ENCODE assay signal across 24 cellular contexts in the genomic region with DNA sequence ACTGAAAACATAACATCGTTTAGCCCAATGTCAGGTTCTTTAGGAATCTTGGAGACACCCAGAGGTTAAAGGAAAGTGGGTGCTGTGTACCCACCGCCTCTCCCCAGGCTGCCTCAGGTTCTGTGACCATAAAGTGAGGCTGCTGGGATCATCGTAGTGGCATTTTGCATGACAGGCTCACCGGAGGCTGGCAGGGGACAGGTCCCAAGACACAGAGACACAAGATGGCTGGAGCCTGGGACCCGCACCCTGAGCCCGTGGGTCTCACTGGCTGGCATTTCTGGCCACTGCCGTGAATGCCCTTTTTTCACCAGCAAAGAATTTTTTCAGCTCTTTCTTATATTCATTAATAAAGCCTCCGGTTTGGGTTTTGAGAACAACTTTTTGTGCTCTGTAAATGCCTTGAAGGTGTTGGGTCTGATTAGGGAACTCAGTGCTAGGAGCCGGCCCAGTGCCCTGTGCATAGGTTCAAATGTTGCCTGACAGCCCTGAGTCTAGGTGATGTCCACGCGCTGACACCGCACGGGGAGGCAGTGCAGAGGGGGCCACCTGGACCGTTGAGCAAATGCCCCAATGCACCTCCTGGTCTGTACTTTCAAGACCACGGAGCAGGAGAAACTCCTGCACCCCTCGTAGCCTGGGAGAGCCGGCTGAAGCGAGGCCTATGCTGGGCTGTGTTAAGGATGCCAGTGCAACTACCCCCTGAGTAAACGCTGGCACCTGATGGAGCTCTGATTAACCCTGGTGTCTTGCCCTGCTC.
A peak's percentile ranks its signal among the peaks of the same experiment; 100 is the strongest.
DNase-seq lines count a peak whose midpoint lies in the region; ATAC-seq, FAIRE-seq and TF ChIP-seq lines count a peak whose summit lies in the region.
"Had no signal": no experiment of that assay in that cellular context is flagged by ENCODE, and none has a peak within 500 bp of the region (broad histone marks: within the 10 kb centered on the region; RNA-seq: fewer than 3 reads in every experiment).

No MANE protein-coding gene starts in this region.

- H3K4me3 ChIP-seq in H1 (ENCODE audit: extremely low read depth in 1 of 4, insufficient read depth in 2 of 4, low read depth in 3 of 4, low read length in 4 of 4) (no peak overlapping the region), neuronal stem cell (ENCODE audit: low read length in 2 of 2) (no peak overlapping the region), upper lobe of right lung (no peak overlapping the region)
- H3K4me3 ChIP-seq: A549; BLaER1 treated with 17β-estradiol and CSF1 and Interleukin-3, amounts not matched to agents 10 nM and 100 nM had no signal

- DNase-seq in CD14-positive monocyte (ENCODE audit: low spot score) (peak; percentile 23), H1 (ENCODE audit: low read depth in 1 of 2, low spot score in 2 of 2) (no peak), neuronal stem cell (ENCODE audit: low spot score) (no peak), upper lobe of right lung (peak; percentile 41), cardiac septum (ENCODE audit: low spot score) (no peak), globus pallidus (ENCODE audit: low spot score) (no peak), NCI-H510A (lab: John Stamatoyannopoulos, UW) (no peak)
- DNase-seq: 8988T; ACHN; AML-193; BE2C; Calu3; CD4-positive, alpha-beta memory T cell; COR-L47; DMS53; DMS79 treated with DMSO at 0.1 percent for 48 hours; GF-D8; GOT3; H7; HCEC 1CT had no signal

- intact Hi-C loops in CD14-positive monocyte (cut with micrococcal nuclease) (no loop called here), upper lobe of right lung (cut with DNase I) (no loop called here), cardiac septum (cut with DNase I) (no loop called here)

- no peak overlapping the region for H3K23ac ChIP-seq in H1 (ENCODE audit: insufficient read length)
- H3K23ac ChIP-seq in neuronal stem cell (ENCODE audit: low read depth, low read length, poor library complexity): peak overlapping the region; percentile 22

- peaks cover 9 to 24% (median 18%) of the 10 kb centered on the region in 3 donors for H3K27me3 Mint-ChIP-seq in CD14-positive monocyte (ENCODE audit: low read depth in 3 of 3)

- H3K9ac ChIP-seq in H1 (replicated peaks in 1 of 4; ENCODE audit: extremely low read depth in 1 of 4, low read depth in 3 of 4, low read length in 3 of 4) (no peak overlapping the region), neuronal stem cell (ENCODE audit: low read depth, low read length, poor library complexity) (no peak overlapping the region)
- H3K9ac ChIP-seq: BLaER1 treated with 17β-estradiol and CSF1 and Interleukin-3, amounts not matched to agents 10 nM and 100 nM had no signal

- ATAC-seq in upper lobe of right lung: no peak
- ATAC-seq: A549 had no signal

- H3K4me1 ChIP-seq in H1 (replicated peaks in 1 of 4; ENCODE audit: control insufficient read depth in 3 of 4, insufficient read depth in 4 of 4, low read length in 3 of 4): peaks cover 0 to 12% (median 5%) of the 10 kb centered on the region in 4 experiments; a peak in 4 of 7 replicates
- peaks cover 0 to 33% of the 10 kb centered on the region in 2 donors for H3K4me1 ChIP-seq in neuronal stem cell (ENCODE audit: control insufficient read depth in 2 of 2, insufficient read depth in 1 of 2, low read depth in 1 of 2, low read length in 2 of 2)
- H3K4me1 ChIP-seq in upper lobe of right lung: no peaks in the 10 kb centered on the region
- H3K4me1 ChIP-seq: A549; BLaER1 treated with 17β-estradiol and CSF1 and Interleukin-3, amounts not matched to agents 10 nM and 100 nM had no signal

- FAIRE-seq in H1 (lab: Jason Lieb, UNC): no peak
- FAIRE-seq: A549, GM12891, GM18507 had no signal

- 0 out of 2 replicates have a peak, but pooled peaks cover 3% of the 10 kb centered on the region for H3K79me1 ChIP-seq in H1 (ENCODE audit: low read depth, low read length)
- no peaks in the 10 kb centered on the region for H3K79me1 ChIP-seq in neuronal stem cell (ENCODE audit: low read depth, low read length)

- no peak for TF ChIP-seq RAD21 in H1 (IDR thresholded peaks at IDR 0.05 in 1 of 2, conservative IDR thresholded peaks at IDR 0.05 in 1 of 2; ENCODE audit: low read depth in 2 of 2, low read length in 2 of 2)

- H3K9me3 ChIP-seq in H1 (ENCODE audit: insufficient read depth in 2 of 2, low read depth in 1 of 2, low read length in 1 of 2): no peaks in the 10 kb centered on the region
- H3K9me3 ChIP-seq in neuronal stem cell (replicated peaks in 1 of 2; ENCODE audit: control insufficient read depth in 2 of 2, insufficient read depth in 1 of 2, low read depth in 1 of 2, low read length in 2 of 2): peaks cover 0 to 3% of the 10 kb centered on the region in 2 donors
- no peaks in the 10 kb centered on the region for H3K9me3 ChIP-seq in upper lobe of right lung
- H3K9me3 ChIP-seq: A549; BE2C; BLaER1 treated with 17β-estradiol and CSF1 and Interleukin-3, amounts not matched to agents 10 nM and 100 nM had no signal

- H2AK5ac ChIP-seq in H1 (ENCODE audit: low read depth, low read length) (no peak overlapping the region), neuronal stem cell (ENCODE audit: low read depth, low read length) (no peak overlapping the region)

- peaks cover 0 to 5% of the 10 kb centered on the region in 2 experiments for H4K20me1 ChIP-seq in H1 (replicated peaks in 1 of 2; ENCODE audit: control insufficient read depth in 1 of 2, insufficient read depth in 2 of 2, low read length in 2 of 2)
- H4K20me1 ChIP-seq: BLaER1 treated with 17β-estradiol and CSF1 and Interleukin-3, amounts not matched to agents 10 nM and 100 nM had no signal

- no peak overlapping the region for H2BK5ac ChIP-seq in H1 (ENCODE audit: low read depth, low read length)
- H2BK5ac ChIP-seq in neuronal stem cell (ENCODE audit: low read length): no peak overlapping the region

- no peak overlapping the region for H2BK20ac ChIP-seq in H1 (ENCODE audit: low read length)

- H3K79me2 ChIP-seq in H1 (ENCODE audit: control insufficient read depth in 1 of 2, insufficient read depth in 2 of 2, low read length in 2 of 2): no peaks in the 10 kb centered on the region

- POLR2A ChIA-PET in H1 (lab: Charles Lee; ENCODE audit: partially characterized antibody): no interaction called here

- H2BK15ac ChIP-seq in H1 (ENCODE audit: low read length): no peak overlapping the region
- peak overlapping the region; percentile 40 for H2BK15ac ChIP-seq in neuronal stem cell (ENCODE audit: low read length)

- no peak for TF ChIP-seq EP300 in H1 (IDR thresholded peaks at IDR 0.05; ENCODE audit: borderline replicate concordance in 1 of 2, low read depth in 2 of 2, low read length in 2 of 2)

- H3K27ac Mint-ChIP-seq in CD14-positive monocyte: peak overlapping the region in 1 of 7 donors; percentile 32
- H3K27ac Mint-ChIP-seq: CD4-positive, alpha-beta memory T cell had no signal

- H3K56ac ChIP-seq in H1 (replicated peaks; ENCODE audit: insufficient read length, low read depth, low read length): no peak overlapping the region

- TF ChIP-seq CTCF in CD14-positive monocyte (IDR thresholded peaks at IDR 0.05) (no peak), H1 (IDR thresholded peaks at IDR 0.05; ENCODE audit: control extremely low read depth in 1 of 3, insufficient read depth in 1 of 3, low read depth in 1 of 3, low read length in 3 of 3) (no peak), upper lobe of right lung (IDR thresholded peaks at IDR 0.05) (no peak)

- H3K9me3 Mint-ChIP-seq in CD14-positive monocyte: peaks cover 0 to 10% (median 3%) of the 10 kb centered on the region in 7 donors

- CTCF ChIA-PET in H1 (lab: Charles Lee; ENCODE audit: partially characterized antibody): interaction anchor here (1.3 kb wide), 1 partner anchor 16 kb away, joined by 3 read pairs; no protein-coding TSS in a partner anchor

- WGBS in H1 (ENCODE audit: extremely low coverage in 1 of 2, insufficient coverage in 1 of 2, insufficient read length in 1 of 2, insufficient replicate concordance in 2 of 2, low coverage in 1 of 2, low lambda C conversion rate in 2 of 2, missing lambda C conversion rate in 1 of 2), 2 experiments: 92% methylated on average over 18 of the region's 19 CpGs; no CpG with 5 or more reads in 1 of the 2 experiments
- WGBS in neuronal stem cell (ENCODE audit: extremely low coverage in 2 of 2, insufficient read length in 2 of 2, insufficient replicate concordance in 1 of 2), 2 donors: no CpG with 5 or more reads among the region's 19 CpGs

- H3K4me1 Mint-ChIP-seq in CD14-positive monocyte: no peaks in the 10 kb centered on the region

- H4K8ac ChIP-seq in H1 (ENCODE audit: extremely low read depth, insufficient read depth, low read length): peak overlapping the region; percentile 35; the same call in 1 of the 2 replicates
- H4K8ac ChIP-seq in neuronal stem cell (ENCODE audit: low read depth, low read length): no peak overlapping the region

- H4K5ac ChIP-seq in H1 (ENCODE audit: insufficient read length, low read depth, low read length): no peak overlapping the region

- no peak overlapping the region for H3K4me3 Mint-ChIP-seq in CD14-positive monocyte
- H3K4me3 Mint-ChIP-seq: CD4-positive, alpha-beta memory T cell had no signal

- no peak for TF ChIP-seq POLR2A in H1 (IDR thresholded peaks at IDR 0.05; ENCODE audit: control extremely low read depth in 1 of 2, low read depth in 2 of 2, low read length in 2 of 2)

- H2BK12ac ChIP-seq in H1 (ENCODE audit: low read depth, low read length): no peak overlapping the region
- H2BK12ac ChIP-seq in neuronal stem cell (ENCODE audit: low read length): no peak overlapping the region

- H2AFZ ChIP-seq in H1 (ENCODE audit: low read length) (no peak overlapping the region), neuronal stem cell (ENCODE audit: low read length) (no peak overlapping the region)

- H3K4me2 ChIP-seq in H1 (ENCODE audit: insufficient read depth in 1 of 2, low read depth in 2 of 2, low read length in 2 of 2) (no peak overlapping the region), neuronal stem cell (ENCODE audit: insufficient read depth, low read length, poor library complexity, severe bottlenecking) (no peak overlapping the region)
- H3K4me2 ChIP-seq: A549; BLaER1 treated with 17β-estradiol and CSF1 and Interleukin-3, amounts not matched to agents 10 nM and 100 nM had no signal

- H2BK120ac ChIP-seq in H1 (replicated peaks; ENCODE audit: low read depth, low read length) (no peak overlapping the region), neuronal stem cell (ENCODE audit: low read depth, low read length) (no peak overlapping the region)

- H3K18ac ChIP-seq in H1 (ENCODE audit: extremely low read depth, low read length): no peak overlapping the region
- no peak overlapping the region for H3K18ac ChIP-seq in neuronal stem cell (ENCODE audit: low read length)

- H3K4ac ChIP-seq in H1 (replicated peaks; ENCODE audit: insufficient read length, low read depth, low read length) (no peak overlapping the region), neuronal stem cell (ENCODE audit: low read length) (no peak overlapping the region)

- no peaks in the 10 kb centered on the region for H3K36me3 ChIP-seq in H1 (ENCODE audit: control insufficient read depth in 2 of 4, insufficient read depth in 4 of 4, low read length in 3 of 4)
- H3K36me3 ChIP-seq in neuronal stem cell (replicated peaks in 1 of 2; ENCODE audit: control insufficient read depth in 2 of 2, insufficient read depth in 2 of 2, low read length in 2 of 2): peaks cover 0 to 3% of the 10 kb centered on the region in 2 donors
- no peaks in the 10 kb centered on the region for H3K36me3 ChIP-seq in upper lobe of right lung
- H3K36me3 ChIP-seq: BE2C; BLaER1 treated with 17β-estradiol and CSF1 and Interleukin-3, amounts not matched to agents 10 nM and 100 nM had no signal

- H4K91ac ChIP-seq in H1 (replicated peaks; ENCODE audit: insufficient read length, low read length) (no peak overlapping the region), neuronal stem cell (ENCODE audit: low read depth, low read length, poor library complexity) (no peak overlapping the region)

- H3K27me3 ChIP-seq in H1 (replicated peaks in 1 of 4; ENCODE audit: control insufficient read depth in 3 of 4, extremely low read depth in 1 of 4, insufficient read depth in 3 of 4, low read length in 3 of 4): no peaks in the 10 kb centered on the region; a peak in 1 of 7 replicates
- peaks cover 0 to 20% (median 2%) of the 10 kb centered on the region in 3 experiments for H3K27me3 ChIP-seq in neuronal stem cell (ENCODE audit: control insufficient read depth in 3 of 3, insufficient read depth in 3 of 3, low read depth in 1 of 3, low read length in 3 of 3)
- H3K27me3 ChIP-seq in upper lobe of right lung: peaks cover 12% of the 10 kb centered on the region
- H3K27me3 ChIP-seq: BE2C; BLaER1 treated with 17β-estradiol and CSF1 and Interleukin-3, amounts not matched to agents 10 nM and 100 nM had no signal

- H3K14ac ChIP-seq in H1 (ENCODE audit: insufficient read length): no peak overlapping the region
- H3K14ac ChIP-seq in neuronal stem cell (ENCODE audit: low read length): no peak overlapping the region

- H3K27ac ChIP-seq in H1 (ENCODE audit: low read depth, low read length) (no peak overlapping the region), neuronal stem cell (replicated peaks; ENCODE audit: low read length) (no peak overlapping the region), upper lobe of right lung (no peak overlapping the region)
- H3K27ac ChIP-seq: A549; BLaER1 treated with 17β-estradiol and CSF1 and Interleukin-3, amounts not matched to agents 10 nM and 100 nM had no signal

- H3K36me3 Mint-ChIP-seq in CD14-positive monocyte: no peaks in the 10 kb centered on the region
- H3K36me3 Mint-ChIP-seq: CD4-positive, alpha-beta memory T cell had no signal

- 0 out of 2 replicates have a peak, but pooled peaks cover 4% of the 10 kb centered on the region for H3K23me2 ChIP-seq in H1 (ENCODE audit: low read depth, low read length)

Comparison
In these comparisons a context has a peak if more than half of its experiments do, and no peak if none do; other contexts are left out.
1. DNase-seq: peak in CD14-positive monocyte (single experiment) and upper lobe of right lung (single experiment); none in H1 (0 of 2), neuronal stem cell (single experiment), cardiac septum (single experiment), globus pallidus (single experiment) and NCI-H510A (single experiment).